ENCODE assay signal across 15 cellular contexts in the genomic region with DNA sequence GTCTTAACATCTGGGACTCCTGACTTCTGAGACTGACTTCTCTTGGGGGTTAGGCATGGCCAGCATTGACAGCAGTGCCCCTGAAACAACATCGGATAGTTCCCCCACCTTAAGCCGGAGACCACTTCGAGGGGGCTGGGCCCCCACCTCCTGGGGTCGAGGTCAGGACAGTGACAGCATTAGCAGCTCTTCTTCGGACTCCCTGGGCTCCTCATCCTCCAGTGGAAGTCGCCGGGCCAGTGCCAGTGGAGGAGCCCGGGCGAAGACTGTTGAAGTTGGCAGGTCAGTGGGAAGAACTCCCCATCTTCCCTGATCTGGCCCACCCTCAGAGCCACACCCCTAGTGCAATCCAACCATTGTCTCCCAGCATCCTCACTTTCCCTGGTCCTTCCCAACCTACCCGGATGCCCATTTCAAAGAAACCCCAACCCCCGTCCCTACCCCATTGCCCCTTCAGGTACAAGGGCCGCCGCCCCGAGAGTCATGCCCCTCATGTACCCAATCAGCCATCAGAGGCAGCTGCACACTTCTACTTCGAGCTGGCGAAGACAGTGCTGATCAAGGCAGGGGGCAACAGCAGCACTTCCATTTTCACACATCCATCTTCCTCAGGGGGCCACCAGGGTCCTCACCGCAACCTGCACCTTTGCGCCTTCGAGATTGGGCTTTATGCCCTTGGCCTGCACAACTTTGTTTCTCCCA.
"Had no signal": no experiment of that assay in that cellular context is flagged by ENCODE, and none has a peak within 500 bp of the region (broad histone marks: within the 10 kb centered on the region; RNA-seq: fewer than 3 reads in every experiment).

No MANE protein-coding gene starts in this region.

- H3K4me3 ChIP-seq: testis had no signal

- H3K4me1 ChIP-seq: testis had no signal

- ATAC-seq: activated CD4-positive, alpha-beta T cell treated with anti-CD3 and anti-CD28 coated beads for 36 hours had no signal

- DNase-seq: activated CD4-positive, alpha-beta T cell treated with anti-CD3 and anti-CD28 coated beads for 36 hours; activated CD8-positive, alpha-beta memory T cell treated with anti-CD3 and anti-CD28 coated beads for 24 hours; activated gamma-delta T cell; caudate nucleus; effector memory CD4-positive, alpha-beta T cell; erythroblast; hippocampal formation; kidney glomerular epithelial cell; stimulated activated CD4-positive, alpha-beta T cell treated with anti-CD3 and anti-CD28 coated beads, Interleukin-12 subunit alpha, Interleukin-12 subunit beta, amount 100 ng/mL, for 4 hours; stimulated activated CD4-positive, alpha-beta T cell treated with anti-CD3 and anti-CD28 coated beads, Interleukin-4, amount 100 ng/mL, for 1 hour; stimulated activated CD8-positive, alpha-beta memory T cell treated with anti-CD3 and anti-CD28 coated beads, Interleukin-4, amount 100 ng/mL, for 48 hours; stimulated activated naive CD8-positive, alpha-beta T cell treated with anti-CD3 and anti-CD28 coated beads, Interleukin-15, amount 100 ng/mL, for 72 hours; T1000; testis; WERI-Rb-1 had no signal

- H3K4me1 Mint-ChIP-seq: activated CD4-positive, alpha-beta T cell treated with anti-CD3 and anti-CD28 coated beads for 36 hours had no signal

- H3K9me3 ChIP-seq: testis had no signal

- H3K4me3 Mint-ChIP-seq: activated CD4-positive, alpha-beta T cell treated with anti-CD3 and anti-CD28 coated beads for 36 hours; stimulated activated naive CD8-positive, alpha-beta T cell treated with anti-CD3 and anti-CD28 coated beads, Interleukin-15, amount 100 ng/mL, for 72 hours had no signal

- H3K27ac ChIP-seq: testis, WERI-Rb-1 had no signal

- H3K9me3 Mint-ChIP-seq: stimulated activated naive CD8-positive, alpha-beta T cell treated with anti-CD3 and anti-CD28 coated beads, Interleukin-15, amount 100 ng/mL, for 72 hours had no signal

- H3K27me3 ChIP-seq: testis had no signal

- H3K27me3 Mint-ChIP-seq: activated CD4-positive, alpha-beta T cell treated with anti-CD3 and anti-CD28 coated beads for 36 hours; stimulated activated naive CD8-positive, alpha-beta T cell treated with anti-CD3 and anti-CD28 coated beads, Interleukin-15, amount 100 ng/mL, for 72 hours had no signal
